8 cellular contexts compared by ENCODE assay signal in the genomic region with DNA sequence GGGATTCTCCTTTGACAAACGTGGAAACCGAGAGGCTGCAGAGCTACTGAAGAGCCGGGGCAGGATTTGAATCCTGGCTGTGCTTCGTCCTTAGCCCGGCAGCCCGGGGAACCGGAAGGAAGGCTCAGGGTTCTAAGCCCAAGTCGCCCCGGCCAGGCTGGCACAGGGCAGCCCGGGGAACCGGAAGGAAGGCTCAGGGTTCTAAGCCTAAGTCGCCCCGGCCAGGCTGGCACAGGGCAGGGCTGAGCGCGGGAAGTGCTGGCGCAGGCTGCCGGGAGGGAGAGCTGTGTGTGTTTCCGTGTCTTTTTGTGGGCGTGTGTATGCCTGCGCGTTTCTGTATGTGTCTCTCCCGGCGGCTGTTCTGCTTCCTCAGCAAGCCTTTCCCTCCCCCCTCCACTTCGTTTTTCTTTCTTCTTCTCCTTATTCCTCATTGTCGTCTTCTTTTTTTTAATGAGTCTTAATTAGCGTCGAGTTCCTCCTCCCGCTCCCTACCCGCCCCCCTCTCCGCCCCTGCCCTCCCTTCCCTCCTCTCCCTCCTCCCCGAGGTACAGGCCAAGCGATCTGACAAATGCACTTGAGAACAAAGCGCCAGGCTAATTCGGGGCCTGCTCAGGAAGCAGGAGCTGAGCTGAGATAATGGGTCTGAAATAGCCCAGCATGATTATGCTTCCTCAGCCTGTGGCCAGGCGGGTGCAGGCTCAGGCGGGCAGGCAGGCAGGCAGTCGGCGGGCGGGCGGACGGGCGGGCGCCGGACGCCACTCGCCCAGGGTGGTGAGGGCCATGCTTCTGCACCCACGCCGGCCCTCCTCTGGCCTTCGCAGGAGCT.
DNase-seq lines count a peak whose midpoint lies in the region.

No MANE protein-coding gene starts in this region.

- H3K27ac ChIP-seq in effector memory CD4-positive, alpha-beta T cell (ENCODE audit: insufficient read depth, low read length, poor library complexity, severe bottlenecking), result no peak overlapping the region
- H3K27ac ChIP-seq in substantia nigra (ENCODE audit: low read depth, low read length, poor library complexity, severe bottlenecking), result peak overlapping the region; percentile 72

- no peaks in the 10 kb centered on the region for H3K27me3 ChIP-seq in effector memory CD4-positive, alpha-beta T cell (replicated peaks; ENCODE audit: control insufficient read depth, insufficient read depth, low read length, poor library complexity, severe bottlenecking)

- H3K36me3 ChIP-seq in effector memory CD4-positive, alpha-beta T cell (ENCODE audit: control insufficient read depth, insufficient read depth, low read length), result no peaks in the 10 kb centered on the region

- H3K9me3 ChIP-seq in effector memory CD4-positive, alpha-beta T cell (ENCODE audit: control insufficient read depth, low read length), result no peaks in the 10 kb centered on the region

- H3K4me3 ChIP-seq in effector memory CD4-positive, alpha-beta T cell (ENCODE audit: insufficient read depth, low read depth, low read length, poor library complexity, severe bottlenecking), result peak overlapping the region; percentile 22

- peak; percentile 10 for DNase-seq in stimulated activated CD4-positive, alpha-beta T cell treated with anti-CD3 and anti-CD28 coated beads, Interleukin-12 subunit alpha, Interleukin-12 subunit beta, amount 100 ng/mL, for 4 hours
- no peak for DNase-seq in stimulated activated CD4-positive, alpha-beta T cell treated with anti-CD3 and anti-CD28 coated beads, Interleukin-4, amount 100 ng/mL, for 24 hours
- DNase-seq in SW480 (ENCODE audit: low spot score), result peak; percentile 65
- no peak for DNase-seq in effector memory CD4-positive, alpha-beta T cell
- peak; percentile 70 to 89 for DNase-seq in lung microvascular endothelial cell (ENCODE audit: low read depth in 2 of 2)
- peak in 40 of 49 donors; percentile 2 to 57 (median 26) for DNase-seq in substantia nigra (lab: John Stamatoyannopoulos, UW)
- DNase-seq in cortex of kidney (lab: John Stamatoyannopoulos, UW), result no peak
- DNase-seq in NCI-H446 treated with DMSO at 0.1 percent for 48 hours (lab: John Stamatoyannopoulos, UW), result no peak

- H3K4me1 ChIP-seq in effector memory CD4-positive, alpha-beta T cell (ENCODE audit: control insufficient read depth, insufficient read depth, low read length, poor library complexity, severe bottlenecking), result no peaks in the 10 kb centered on the region

Comparison
In these comparisons a context has a peak if more than half of its experiments do, and no peak if none do; other contexts are left out.
1. DNase-seq: peak in stimulated activated CD4-positive, alpha-beta T cell treated with anti-CD3 and anti-CD28 coated beads, Interleukin-12 subunit alpha, Interleukin-12 subunit beta, amount 100 ng/mL, for 4 hours (single experiment), SW480 (single experiment), lung microvascular endothelial cell (2 of 2) and substantia nigra (40 of 49); none in stimulated activated CD4-positive, alpha-beta T cell treated with anti-CD3 and anti-CD28 coated beads, Interleukin-4, amount 100 ng/mL, for 24 hours (single experiment), effector memory CD4-positive, alpha-beta T cell (0 of 3), cortex of kidney (single experiment) and NCI-H446 treated with DMSO at 0.1 percent for 48 hours (single experiment).